ENCODE assay signal across 8 cellular contexts in the genomic region with DNA sequence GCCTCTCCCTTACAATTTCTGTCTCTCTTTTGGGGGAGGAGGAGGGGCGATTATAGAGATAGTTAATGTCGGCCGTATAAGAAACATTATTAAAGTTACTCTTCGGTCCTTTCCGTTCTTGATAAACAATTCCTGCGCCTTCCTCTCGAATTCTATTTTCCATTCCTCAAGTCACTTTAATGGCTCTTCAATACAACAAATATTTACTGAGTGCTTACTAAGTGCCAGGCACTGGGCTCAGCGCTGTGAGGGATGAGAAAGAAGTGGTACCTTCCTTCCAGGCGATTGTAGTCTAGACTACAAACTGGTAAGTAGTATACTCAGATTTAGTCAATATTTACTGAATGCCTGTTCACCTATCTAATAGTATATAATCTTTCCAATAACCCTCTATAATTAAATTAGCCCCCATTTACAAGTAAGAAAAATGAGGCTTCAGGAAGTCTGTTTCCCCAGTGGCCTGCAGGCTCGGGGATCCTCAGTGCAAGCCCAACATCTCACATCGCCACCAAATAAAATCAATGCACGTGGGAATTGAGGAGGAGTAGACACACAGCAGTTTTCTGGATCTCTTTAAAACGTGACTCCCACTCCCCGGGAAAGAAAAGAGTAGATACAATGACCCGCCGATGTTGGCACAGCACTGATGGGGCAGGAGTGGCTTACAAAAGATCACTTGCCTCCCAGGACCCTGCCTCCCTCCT. TPM values are rescaled to one million over a fixed set of nuclear protein-coding genes. Genes with fewer than 3 reads are reported as not detected.
DNase-seq lines count a peak whose midpoint lies in the region; TF ChIP-seq lines count a peak whose summit lies in the region.

No MANE protein-coding gene starts in this region.

- TF ChIP-seq CTCF in SU-DHL-6 (IDR thresholded peaks at IDR 0.05; ENCODE audit: insufficient read depth, low read length, poor library complexity, severe bottlenecking): no peak
- no peak for TF ChIP-seq CTCF in glutamatergic neuron (IDR thresholded peaks at IDR 0.05; ENCODE audit: partially characterized antibody, unreplicated experiment)
- no peak for TF ChIP-seq CTCF in smooth muscle cell (IDR thresholded peaks at IDR 0.05; ENCODE audit: borderline replicate concordance, insufficient read depth, poor library complexity, severe bottlenecking)

- peaks cover 30% of the 10 kb centered on the region for H3K27me3 Mint-ChIP-seq in glutamatergic neuron (ENCODE audit: unreplicated experiment)

- no peak overlapping the region for H3K27ac ChIP-seq in SU-DHL-6 (ENCODE audit: low read depth, low read length)
- H3K27ac ChIP-seq in smooth muscle cell (ENCODE audit: low read depth): peak overlapping the region; percentile 44

- peak overlapping the region; percentile 91 for H3K27ac Mint-ChIP-seq in glutamatergic neuron (ENCODE audit: unreplicated experiment)

- peaks cover 39% of the 10 kb centered on the region for H3K4me1 Mint-ChIP-seq in glutamatergic neuron (ENCODE audit: low read depth, unreplicated experiment)

- H3K9me2 ChIP-seq in SU-DHL-6 (replicated peaks; ENCODE audit: insufficient read depth, low read length): no peaks in the 10 kb centered on the region

- H3K4me1 ChIP-seq in smooth muscle cell (ENCODE audit: low read depth): peaks cover 54% of the 10 kb centered on the region

- H3F3A ChIP-seq in SU-DHL-6 (ENCODE audit: insufficient read depth): peaks cover 4% of the 10 kb centered on the region; the same call in 1 of the 2 replicates
- H3F3A ChIP-seq in smooth muscle cell (ENCODE audit: low read depth): peaks cover 31% of the 10 kb centered on the region

- H3K36me3 ChIP-seq in SU-DHL-6 (ENCODE audit: low read length) (no peaks in the 10 kb centered on the region), smooth muscle cell (ENCODE audit: low read depth) (no peaks in the 10 kb centered on the region)

- H3K9ac ChIP-seq in SU-DHL-6 (ENCODE audit: low read length) (peak overlapping the region; percentile 49), smooth muscle cell (ENCODE audit: low read depth) (peak overlapping the region; percentile 50)

- H2AFZ ChIP-seq in SU-DHL-6 (ENCODE audit: low read depth, low read length, severe bottlenecking) (peak overlapping the region; percentile 31), smooth muscle cell (ENCODE audit: low read depth) (peak overlapping the region; percentile 86)

- H3K9me3 Mint-ChIP-seq in glutamatergic neuron (ENCODE audit: unreplicated experiment): peaks cover 34% of the 10 kb centered on the region

- H3K36me3 Mint-ChIP-seq in glutamatergic neuron (ENCODE audit: unreplicated experiment): peaks cover 3% of the 10 kb centered on the region

- H3K79me2 ChIP-seq in SU-DHL-6 (ENCODE audit: insufficient read depth, low read length): no peaks in the 10 kb centered on the region
- H3K79me2 ChIP-seq in smooth muscle cell (ENCODE audit: low read depth): no peaks in the 10 kb centered on the region

- DNase-seq in NCI-H2029 (lab: John Stamatoyannopoulos, UW): peak; percentile 18
- DNase-seq in NCI-H2029 treated with DMSO at 0.1 percent for 48 hours (lab: John Stamatoyannopoulos, UW): no peak
- DNase-seq in glutamatergic neuron: no peak
- DNase-seq in smooth muscle cell (lab: John Stamatoyannopoulos, UW; ENCODE audit: unreplicated experiment): no peak
- no peak for DNase-seq in NCI-H2081 (lab: John Stamatoyannopoulos, UW)
- DNase-seq in activated CD4-positive, alpha-beta T cell treated with anti-CD3 and anti-CD28 coated beads, Interleukin-2, amount 50 U/mL, for 48 hours: no peak
- no peak for DNase-seq in GM19240 (ENCODE audit: insufficient read length, low spot score)

- WGBS in smooth muscle cell (ENCODE audit: low lambda C conversion rate): 16% methylated on average over 16 of the region's 16 CpGs

- H3K9me3 ChIP-seq in SU-DHL-6 (ENCODE audit: insufficient read depth, low read length) (no peaks in the 10 kb centered on the region), smooth muscle cell (replicated peaks; ENCODE audit: low read depth) (no peaks in the 10 kb centered on the region)

- H3K27me3 ChIP-seq in SU-DHL-6 (ENCODE audit: low read length) (no peaks in the 10 kb centered on the region), smooth muscle cell (ENCODE audit: low read depth) (no peaks in the 10 kb centered on the region)

- H3K4me3 ChIP-seq in SU-DHL-6 (ENCODE audit: insufficient read depth, low read length, poor library complexity, severe bottlenecking): peak overlapping the region; percentile 52
- H3K4me3 ChIP-seq in smooth muscle cell: peak overlapping the region; percentile 70

- no peaks in the 10 kb centered on the region for H4K20me1 ChIP-seq in SU-DHL-6 (ENCODE audit: low read depth, low read length)
- peaks cover 16% of the 10 kb centered on the region for H4K20me1 ChIP-seq in smooth muscle cell (ENCODE audit: low read depth)

- H3K4me3 Mint-ChIP-seq in glutamatergic neuron (ENCODE audit: unreplicated experiment): peak overlapping the region; percentile 99

- peak overlapping the region; percentile 59 for H3K4me2 ChIP-seq in SU-DHL-6 (ENCODE audit: low read depth, low read length, poor library complexity, severe bottlenecking)
- H3K4me2 ChIP-seq in smooth muscle cell: peak overlapping the region; percentile 96

RNA-seq across cellular contexts. Expression of a gene that starts 0.6 kb away (rescaled TPM):
- total RNA-seq in glutamatergic neuron (ENCODE audit: unreplicated experiment) (103 TPM), smooth muscle cell (10.0 and 15.2 TPM in 2 replicates)
- polyA plus RNA-seq in smooth muscle cell: 8.8 and 12.6 TPM in 2 replicates

RNA-seq across cellular contexts. Expression of a gene that starts 1.8 kb away (rescaled TPM):
- total RNA-seq in glutamatergic neuron (ENCODE audit: unreplicated experiment) (0.64 TPM), smooth muscle cell (1.0 TPM in 1 of 2 replicates, not detected in the other)
- polyA plus RNA-seq in smooth muscle cell: 0.41 TPM in 1 of 2 replicates, not detected in the other

RNA-seq across cellular contexts. Expression of a gene that starts 28.9 kb away (rescaled TPM):
- total RNA-seq in glutamatergic neuron (ENCODE audit: unreplicated experiment) (42.4 TPM), smooth muscle cell (53.1 and 74.4 TPM in 2 replicates)
- polyA plus RNA-seq in smooth muscle cell: 67.8 and 73.5 TPM in 2 replicates

RNA-seq across cellular contexts. Expression of a gene that starts 41.4 kb away (rescaled TPM):
- not detected for total RNA-seq in glutamatergic neuron (ENCODE audit: unreplicated experiment)
- total RNA-seq in smooth muscle cell: not detected in 2 replicates
- polyA plus RNA-seq in smooth muscle cell: not detected in 2 replicates

RNA-seq across cellular contexts. Expression of a gene that starts 56.8 kb away (rescaled TPM):
- total RNA-seq in glutamatergic neuron (ENCODE audit: unreplicated experiment): not detected
- total RNA-seq in smooth muscle cell: not detected in 2 replicates
- not detected in 2 replicates for polyA plus RNA-seq in smooth muscle cell
